ENCODE assay signal across 1 cellular context in the genomic region with DNA sequence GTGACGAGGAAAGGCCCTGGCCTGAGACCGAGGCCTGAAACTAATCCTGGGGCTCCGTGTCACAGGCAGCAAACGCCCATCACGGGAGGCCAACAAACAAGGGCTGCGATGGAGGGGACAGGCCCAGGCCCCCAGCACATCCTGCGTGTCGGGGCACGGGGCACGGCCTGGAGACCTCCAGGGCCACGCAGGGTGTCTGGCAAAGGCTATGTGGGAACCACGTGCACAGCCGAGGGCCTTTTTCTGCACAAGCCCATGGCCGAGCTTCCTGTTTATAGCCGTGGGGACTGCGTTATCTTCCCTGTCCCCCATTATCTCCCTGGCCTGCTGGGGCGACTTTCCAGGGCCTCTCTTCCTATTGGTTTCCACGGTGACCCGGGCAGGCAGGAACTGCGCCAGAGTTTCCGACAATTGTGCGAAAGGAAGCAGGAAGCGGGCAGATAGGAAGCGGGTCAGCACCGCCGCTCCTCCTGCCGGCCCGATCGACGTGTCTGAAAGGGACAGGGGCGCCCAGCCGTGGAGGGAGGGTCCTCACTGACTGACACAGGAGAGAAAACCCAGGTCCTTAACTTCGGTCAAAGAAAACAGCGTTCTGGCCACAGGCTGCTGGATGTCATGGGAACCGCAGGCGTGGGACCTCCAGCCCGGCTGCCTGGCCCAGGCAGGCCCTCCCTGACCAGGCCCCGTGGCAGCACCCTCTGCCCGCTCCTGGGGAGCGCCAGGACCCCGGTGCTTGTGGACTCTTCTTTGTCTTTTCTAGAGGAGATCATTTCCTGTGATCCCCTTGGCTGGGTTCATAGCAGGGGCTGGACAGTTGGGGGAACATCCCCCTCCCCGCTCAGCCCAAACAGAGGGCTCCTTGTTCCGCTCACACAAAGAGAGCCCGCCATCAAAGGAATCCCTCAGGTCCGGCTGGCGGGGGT.
TF ChIP-seq lines count a peak whose summit lies in the region.

No MANE protein-coding gene starts in this region.

TF ChIP-seq in H1, 55 proteins besides CTCF, POLR2A, EP300 and RAD21:
- TF ChIP-seq ATF3 (IDR thresholded peaks at IDR 0.05; ENCODE audit: insufficient read depth, low read depth, low read length) (no peak), CHD2 (IDR thresholded peaks at IDR 0.05; ENCODE audit: low read length) (no peak), RNF2 (IDR thresholded peaks at IDR 0.05; ENCODE audit: borderline replicate concordance, low read depth, low read length, missing control alignments, poor library complexity, severe bottlenecking) (no peak), NANOG (IDR thresholded peaks at IDR 0.05; ENCODE audit: insufficient read depth, low read depth, low read length, poor library complexity, severe bottlenecking) (no peak), TAF7 (optimal IDR thresholded peaks at IDR 0.05; ENCODE audit: borderline replicate concordance, low read depth, low read length) (no peak), TEAD4 (IDR thresholded peaks at IDR 0.05; ENCODE audit: low read depth, low read length) (no peak), SP1 (IDR thresholded peaks at IDR 0.05; ENCODE audit: low read depth, low read length) (no peak)
